In the genomic region with DNA sequence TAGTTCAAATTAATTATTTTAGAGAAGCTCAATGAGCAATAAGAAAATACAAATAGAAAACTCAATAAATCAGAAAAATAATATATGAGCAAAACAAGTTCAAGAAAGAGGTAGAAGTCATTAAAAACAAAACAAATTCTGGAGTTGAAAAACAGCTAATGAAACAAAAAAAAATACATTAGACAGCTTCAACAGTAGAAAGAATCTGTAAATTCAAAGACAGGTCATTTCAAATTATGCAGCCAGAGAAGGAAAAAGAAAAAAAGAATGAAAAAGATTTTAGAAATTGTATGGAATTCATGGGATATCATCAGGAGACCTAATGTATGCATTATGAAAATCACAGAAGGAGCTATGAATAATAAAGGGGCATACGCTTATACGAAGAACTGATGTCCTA, we compare ENCODE assay signal across 29 cellular contexts.
DNase-seq lines count a peak whose midpoint lies in the region; ATAC-seq, FAIRE-seq and TF ChIP-seq lines count a peak whose summit lies in the region.
"Had no signal": no experiment of that assay in that cellular context is flagged by ENCODE, and none has a peak within 500 bp of the region (broad histone marks: within the 10 kb centered on the region; RNA-seq: fewer than 3 reads in every experiment).

No MANE protein-coding gene starts in this region.

- intact Hi-C loops in K562 (cut with micrococcal nuclease) = no loop called here

- no peak overlapping the region for H2AFZ ChIP-seq in K562 (ENCODE audit: low read depth, low read length)

- DNase-seq in K562 (ENCODE audit: extremely low read depth in 1 of 4, low spot score in 3 of 4) = no peak
- DNase-seq in hepatic stellate cell (ENCODE audit: low spot score) = no peak
- DNase-seq: 8988T; ACHN; AML-193; BE2C; C1 segment of cervical spinal cord; Caco-2; Calu3; CD4-positive, alpha-beta memory T cell; CD4-positive, alpha-beta T cell; CD4-positive, CD25-positive, alpha-beta regulatory T cell; CD8-positive, alpha-beta memory T cell; CD8-positive, alpha-beta T cell; COR-L47; DMS 273 treated with DMSO at 0.1 percent for 48 hours; DMS153; DMS53; DMS79; DMS79 treated with DMSO at 0.1 percent for 48 hours; DND-41; EL had no signal

- TF ChIP-seq POLR2A in K562 (conservative IDR thresholded peaks at IDR 0.05) = no peak

- H3K36me3 ChIP-seq in K562 (ENCODE audit: control insufficient read depth, insufficient read depth, low read length) = no peaks in the 10 kb centered on the region
- H3K36me3 ChIP-seq: BE2C, BLaER1 had no signal

- ATAC-seq in K562 = no peak
- ATAC-seq: A549; CD8-positive, alpha-beta T cell had no signal

- no peak overlapping the region for H3K27ac ChIP-seq in K562 (ENCODE audit: extremely low read depth, low read depth, low read length)
- H3K27ac ChIP-seq: 22Rv1; A549; BLaER1; BLaER1 treated with 17β-estradiol and CSF1 and Interleukin-3, amounts not matched to agents 10 nM and 100 nM; C4-2B had no signal

- H3K9me1 ChIP-seq in K562 (ENCODE audit: control insufficient read depth, insufficient read depth, low read length) = no peaks in the 10 kb centered on the region

- H3K27me3 ChIP-seq in K562 (ENCODE audit: control insufficient read depth in 2 of 2, insufficient read depth in 2 of 2, low read length in 2 of 2) = no peaks in the 10 kb centered on the region
- H3K27me3 ChIP-seq: BE2C; BLaER1; BLaER1 treated with 17β-estradiol and CSF1 and Interleukin-3, amounts not matched to agents 10 nM and 100 nM had no signal

- TF ChIP-seq EP300 in K562 (IDR thresholded peaks at IDR 0.05; ENCODE audit: low read length) = no peak

- in situ Hi-C loops in K562 (cut with MboI) = no loop called here

- H3K4me3 ChIP-seq in K562 = no peak overlapping the region
- H3K4me3 ChIP-seq: A549; BLaER1; BLaER1 treated with 17β-estradiol and CSF1 and Interleukin-3, amounts not matched to agents 10 nM and 100 nM had no signal

- H3K4me2 ChIP-seq in K562 (ENCODE audit: insufficient read depth, low read length) = no peak overlapping the region
- H3K4me2 ChIP-seq: A549; BLaER1; BLaER1 treated with 17β-estradiol and CSF1 and Interleukin-3, amounts not matched to agents 10 nM and 100 nM had no signal

- POLR2A ChIA-PET in K562 (lab: Yijun Ruan, JAX) = no interaction called here

- 100% methylated on average over 2 of the region's 2 CpGs for WGBS in K562 (ENCODE audit: insufficient coverage, low coverage, missing lambda C conversion rate)

- H3K9ac ChIP-seq in K562 (ENCODE audit: insufficient read depth in 1 of 2, low read depth in 2 of 2, low read length in 2 of 2) = no peak overlapping the region
- H3K9ac ChIP-seq: BLaER1; BLaER1 treated with 17β-estradiol and CSF1 and Interleukin-3, amounts not matched to agents 10 nM and 100 nM had no signal

- CTCF ChIA-PET in K562 (lab: Yijun Ruan, JAX; ENCODE audit: low intra/inter-chr PET ratio) = no interaction called here

- no peak for TF ChIP-seq CTCF in K562 (IDR thresholded peaks at IDR 0.05 in 2 of 3, conservative IDR thresholded peaks at IDR 0.05 in 1 of 3; ENCODE audit: insufficient read depth in 2 of 3, low read depth in 1 of 3, low read length in 3 of 3)

- H3K4me1 ChIP-seq in K562 (replicated peaks in 1 of 2; ENCODE audit: control insufficient read depth in 2 of 2, insufficient read depth in 2 of 2, low read length in 2 of 2) = no peaks in the 10 kb centered on the region
- H3K4me1 ChIP-seq: A549; BE2C; BLaER1; BLaER1 treated with 17β-estradiol and CSF1 and Interleukin-3, amounts not matched to agents 10 nM and 100 nM; Caco-2 had no signal

- H3K9me3 ChIP-seq in K562 (replicated peaks; ENCODE audit: control insufficient read depth, insufficient read depth, low read depth, low read length) = peaks cover 5% of the 10 kb centered on the region
- H3K9me3 ChIP-seq: A549, BE2C, Caco-2 had no signal

- H3K79me2 ChIP-seq in K562 (ENCODE audit: control insufficient read depth, insufficient read depth, low read length) = no peaks in the 10 kb centered on the region

- no peaks in the 10 kb centered on the region for H4K20me1 ChIP-seq in K562 (replicated peaks; ENCODE audit: control insufficient read depth, insufficient read depth, low read length)
- H4K20me1 ChIP-seq: BLaER1; BLaER1 treated with 17β-estradiol and CSF1 and Interleukin-3, amounts not matched to agents 10 nM and 100 nM had no signal

- no peak for TF ChIP-seq RAD21 in K562 (CRISPR knock-in tag; conservative IDR thresholded peaks at IDR 0.05 in 1 of 2, IDR thresholded peaks at IDR 0.05 in 1 of 2)

- FAIRE-seq in K562 (lab: Jason Lieb, UNC) = no peak
- FAIRE-seq: A204.1, A549, D721Med had no signal

- BruUV-seq in K562 (replicated peaks; lab: Mats Ljungman, UMichigan) = no TSS peak

TF ChIP-seq in K562, 482 proteins besides CTCF, POLR2A, EP300 and RAD21:
- no peak for TF ChIP-seq TAF15 (IDR thresholded peaks at IDR 0.05; ENCODE audit: low read depth, low read length)
- TF ChIP-seq KDM5B (IDR thresholded peaks at IDR 0.05; ENCODE audit: insufficient replicate concordance, low read depth, low read length) = no peak
- TF ChIP-seq CBX3 (IDR thresholded peaks at IDR 0.05; ENCODE audit: borderline replicate concordance in 1 of 2, low read length in 2 of 2) = peak in 1 of 2 experiments; percentile 66; a peak in 1 of 3 replicates
- no peak for TF ChIP-seq ZNF347 (CRISPR knock-in tag; IDR thresholded peaks at IDR 0.05; ENCODE audit: low read depth)
- TF ChIP-seq TRIM28 (IDR thresholded peaks at IDR 0.05) = peak; percentile 87; the same call in 1 of the 2 replicates
- TF ChIP-seq TRIM24 (IDR thresholded peaks at IDR 0.05) = 0 out of 4 replicates have a peak, but pooled peaks have one; percentile 40 to 46
- peak; percentile 78 for TF ChIP-seq ZNF280A (IDR thresholded peaks at IDR 0.05; ENCODE audit: low read depth, partially characterized antibody)
